10 cellular contexts compared by ENCODE assay signal in the genomic region with DNA sequence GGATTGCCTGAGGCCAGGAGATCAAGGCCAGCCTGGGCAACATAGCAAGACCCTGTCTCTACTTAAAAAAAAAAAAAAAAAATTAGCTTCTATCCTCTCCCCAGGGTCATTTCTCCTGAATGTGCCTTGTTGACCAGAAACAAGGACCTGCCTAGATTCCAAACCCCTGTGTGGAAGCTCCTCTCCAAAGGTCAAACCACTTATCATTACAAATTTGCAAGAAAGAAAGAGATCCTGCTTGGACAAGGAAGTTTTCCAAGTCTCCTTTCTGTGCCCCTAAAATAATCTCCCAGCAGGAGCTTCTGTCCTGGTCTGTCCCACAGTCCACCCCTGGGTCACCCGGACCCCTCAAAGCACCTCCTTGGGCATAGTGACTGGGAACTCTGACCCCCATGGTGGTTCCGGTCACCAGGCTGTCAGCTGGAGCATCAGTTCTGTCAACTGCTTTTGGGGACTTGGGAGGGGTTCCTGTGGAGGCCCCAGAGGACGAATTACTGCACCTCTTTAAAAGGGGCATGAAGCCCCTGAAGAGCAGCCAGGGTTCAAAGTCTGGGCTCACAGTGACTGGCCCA. TPM values are rescaled to one million over a fixed set of nuclear protein-coding genes. Genes with fewer than 3 reads are reported as not detected.
A peak's percentile ranks its signal among the peaks of the same experiment; 100 is the strongest.
DNase-seq lines count a peak whose midpoint lies in the region; ATAC-seq and TF ChIP-seq lines count a peak whose summit lies in the region.
"Had no signal": no experiment of that assay in that cellular context is flagged by ENCODE, and none has a peak within 500 bp of the region (broad histone marks: within the 10 kb centered on the region; RNA-seq: fewer than 3 reads in every experiment).

No MANE protein-coding gene starts in this region.

- intact Hi-C loops in thyroid gland (cut with DNase I), result no loop called here

- H3K27me3 Mint-ChIP-seq in brain, result no peaks in the 10 kb centered on the region
- H3K27me3 Mint-ChIP-seq: activated T-helper 17 cell treated with anti-CD3 and anti-CD28 coated beads, Interleukin-2, amount 50 U/mL, for 72 hours had no signal

- POLR2A ChIA-PET in SK-N-SH (lab: Yijun Ruan, JAX), result interaction anchor here (1.2 kb wide), 1 partner anchor 39 kb away, joined by 3 read pairs; no protein-coding TSS in a partner anchor

- H3F3A ChIP-seq in SK-N-SH (replicated peaks; ENCODE audit: insufficient read depth), result peaks cover 48% of the 10 kb centered on the region

- peak overlapping the region in 4 of 5 experiments; percentile 41 to 70 (median 50) for H3K27ac Mint-ChIP-seq in brain
- H3K27ac Mint-ChIP-seq: activated T-helper 17 cell treated with anti-CD3 and anti-CD28 coated beads, Interleukin-2, amount 50 U/mL, for 72 hours had no signal

- no peaks in the 10 kb centered on the region for H3K9me2 ChIP-seq in SK-N-SH

- peak overlapping the region; percentile 30; the same call in 1 of the 2 replicates for H3K9ac ChIP-seq in SK-N-SH

- peaks cover 3 to 19% of the 10 kb centered on the region in 2 experiments for H3K36me3 ChIP-seq in SK-N-SH (replicated peaks in 1 of 2; ENCODE audit: control insufficient read depth in 1 of 2, insufficient read depth in 2 of 2, low read length in 1 of 2)
- H3K36me3 ChIP-seq in mesodermal cell (ENCODE audit: control insufficient read depth, insufficient read depth, low read length), result peaks cover 56% of the 10 kb centered on the region
- no peaks in the 10 kb centered on the region for H3K36me3 ChIP-seq in thyroid gland

- no peak overlapping the region for H3K4me3 Mint-ChIP-seq in brain
- H3K4me3 Mint-ChIP-seq: activated T-helper 17 cell treated with anti-CD3 and anti-CD28 coated beads, Interleukin-2, amount 50 U/mL, for 72 hours had no signal

- peak overlapping the region; percentile 92 to 99 for H3K27ac ChIP-seq in SK-N-SH (ENCODE audit: low read depth in 2 of 2, low read length in 1 of 2)
- H3K27ac ChIP-seq in mesodermal cell (ENCODE audit: low read depth, low read length, severe bottlenecking), result peak overlapping the region; percentile 93
- H3K27ac ChIP-seq in thyroid gland, result peak overlapping the region; percentile 34 to 74 (median 70)

- H3K36me3 Mint-ChIP-seq in brain, result no peaks in the 10 kb centered on the region

- CTCF ChIA-PET in SK-N-SH (lab: Yijun Ruan, JAX), result interaction anchor here (1.0 to 5.4 kb wide), 9 partner anchors 10 to 167 kb away, joined by 3 to 29 read pairs (median 8); no protein-coding TSS in a partner anchor

- TF ChIP-seq CTCF in SK-N-SH (IDR thresholded peaks at IDR 0.05) (no peak), brain (conservative IDR thresholded peaks at IDR 0.05) (no peak), thyroid gland (IDR thresholded peaks at IDR 0.05) (no peak)

- no peaks in the 10 kb centered on the region for H3K9me3 ChIP-seq in SK-N-SH
- no peaks in the 10 kb centered on the region for H3K9me3 ChIP-seq in mesodermal cell (ENCODE audit: control insufficient read depth, low read length)
- no peaks in the 10 kb centered on the region for H3K9me3 ChIP-seq in thyroid gland

- no peaks in the 10 kb centered on the region for H3K9me3 Mint-ChIP-seq in brain
- H3K9me3 Mint-ChIP-seq: activated T-helper 17 cell treated with anti-CD3 and anti-CD28 coated beads, Interleukin-2, amount 50 U/mL, for 72 hours had no signal

- no peak for TF ChIP-seq POLR2A in thyroid gland (IDR thresholded peaks at IDR 0.05)

- no peak overlapping the region for H2AFZ ChIP-seq in SK-N-SH (ENCODE audit: low read depth)

- no peaks in the 10 kb centered on the region for H3K27me3 ChIP-seq in SK-N-SH (ENCODE audit: insufficient read depth)
- H3K27me3 ChIP-seq in thyroid gland, result no peaks in the 10 kb centered on the region

- no peak overlapping the region for H3K4me3 ChIP-seq in SK-N-SH (ENCODE audit: low read depth in 2 of 2, low read length in 1 of 2)
- H3K4me3 ChIP-seq in mesodermal cell (ENCODE audit: extremely low read depth, insufficient read depth, low read length, poor library complexity, severe bottlenecking), result no peak overlapping the region
- H3K4me3 ChIP-seq in thyroid gland (replicated peaks in 1 of 3), result no peak overlapping the region

- H3K79me2 ChIP-seq in SK-N-SH (ENCODE audit: insufficient read depth), result peaks cover 98% of the 10 kb centered on the region

- no peak for TF ChIP-seq RAD21 in SK-N-SH (IDR thresholded peaks at IDR 0.05; ENCODE audit: low read length)

- H4K20me1 ChIP-seq in SK-N-SH (ENCODE audit: insufficient read depth), result peaks cover 98% of the 10 kb centered on the region

- peaks cover 95% of the 10 kb centered on the region for H3K4me1 Mint-ChIP-seq in brain

- TF ChIP-seq EP300 in SK-N-SH (IDR thresholded peaks at IDR 0.05; ENCODE audit: borderline replicate concordance in 1 of 2, low read depth in 1 of 2, low read length in 1 of 2), result no peak

- 80% methylated on average over 1 of the region's 3 CpGs for WGBS in SK-N-SH (ENCODE audit: low lambda C conversion rate)
- WGBS in mesodermal cell (ENCODE audit: insufficient coverage in 2 of 2), 2 experiments, result 97 to 100% methylated on average over 1 to 3 of the region's 3 CpGs
- 97% methylated on average over 3 of the region's 3 CpGs for whole genome bisulfite sequencing in thyroid gland, 2 donors

- H3K4me1 ChIP-seq in SK-N-SH (ENCODE audit: control insufficient read depth in 1 of 2, insufficient read depth in 2 of 2, low read depth in 1 of 2, low read length in 1 of 2) (peaks cover 73 to 93% of the 10 kb centered on the region in 2 experiments), mesodermal cell (ENCODE audit: control insufficient read depth, insufficient read depth, low read length, poor library complexity, severe bottlenecking) (peaks cover 94% of the 10 kb centered on the region), thyroid gland (peaks cover 25 to 57% of the 10 kb centered on the region in 2 donors)

- H3K4me2 ChIP-seq in SK-N-SH, result peak overlapping the region; percentile 8

- DNase-seq in SK-N-SH (no peak), thyroid gland (no peak)
- no peak for DNase-seq in activated CD8-positive, alpha-beta memory T cell treated with anti-CD3 and anti-CD28 coated beads, Interleukin-2, amount 50 U/mL, for 48 hours
- DNase-seq: 8988T had no signal

- ATAC-seq in SK-N-SH treated with all-trans-retinoic acid at 6 μM for 48 hours (no peak), GM19324 (IDR thresholded peaks at IDR 0.05; ENCODE audit: low FRiP score, unreplicated experiment) (no peak), HG02588 (IDR thresholded peaks at IDR 0.05; ENCODE audit: unreplicated experiment) (no peak)
- ATAC-seq: activated T-helper 17 cell treated with anti-CD3 and anti-CD28 coated beads, Interleukin-2, amount 50 U/mL, for 72 hours had no signal

TF ChIP-seq in SK-N-SH, 30 proteins besides CTCF, POLR2A, EP300 and RAD21 (continues in another document):
- TF ChIP-seq, protein P1, sequence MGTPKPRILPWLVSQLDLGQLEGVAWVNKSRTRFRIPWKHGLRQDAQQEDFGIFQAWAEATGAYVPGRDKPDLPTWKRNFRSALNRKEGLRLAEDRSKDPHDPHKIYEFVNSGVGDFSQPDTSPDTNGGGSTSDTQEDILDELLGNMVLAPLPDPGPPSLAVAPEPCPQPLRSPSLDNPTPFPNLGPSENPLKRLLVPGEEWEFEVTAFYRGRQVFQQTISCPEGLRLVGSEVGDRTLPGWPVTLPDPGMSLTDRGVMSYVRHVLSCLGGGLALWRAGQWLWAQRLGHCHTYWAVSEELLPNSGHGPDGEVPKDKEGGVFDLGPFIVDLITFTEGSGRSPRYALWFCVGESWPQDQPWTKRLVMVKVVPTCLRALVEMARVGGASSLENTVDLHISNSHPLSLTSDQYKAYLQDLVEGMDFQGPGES (IDR thresholded peaks at IDR 0.05; ENCODE audit: low read depth, low read length), result no peak
- TF ChIP-seq, protein P2, sequence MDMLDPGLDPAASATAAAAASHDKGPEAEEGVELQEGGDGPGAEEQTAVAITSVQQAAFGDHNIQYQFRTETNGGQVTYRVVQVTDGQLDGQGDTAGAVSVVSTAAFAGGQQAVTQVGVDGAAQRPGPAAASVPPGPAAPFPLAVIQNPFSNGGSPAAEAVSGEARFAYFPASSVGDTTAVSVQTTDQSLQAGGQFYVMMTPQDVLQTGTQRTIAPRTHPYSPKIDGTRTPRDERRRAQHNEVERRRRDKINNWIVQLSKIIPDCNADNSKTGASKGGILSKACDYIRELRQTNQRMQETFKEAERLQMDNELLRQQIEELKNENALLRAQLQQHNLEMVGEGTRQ (IDR thresholded peaks at IDR 0.05; ENCODE audit: borderline replicate concordance, low read depth, low read length), result no peak
- no peak for TF ChIP-seq NRF1 (IDR thresholded peaks at IDR 0.05; ENCODE audit: low read depth, low read length)

TF ChIP-seq in SK-N-SH treated with all-trans-retinoic acid at 6 μM for 48 hours, 23 proteins besides CTCF, POLR2A, EP300 and RAD21 (continues in another document):
- TF ChIP-seq, protein P3, sequence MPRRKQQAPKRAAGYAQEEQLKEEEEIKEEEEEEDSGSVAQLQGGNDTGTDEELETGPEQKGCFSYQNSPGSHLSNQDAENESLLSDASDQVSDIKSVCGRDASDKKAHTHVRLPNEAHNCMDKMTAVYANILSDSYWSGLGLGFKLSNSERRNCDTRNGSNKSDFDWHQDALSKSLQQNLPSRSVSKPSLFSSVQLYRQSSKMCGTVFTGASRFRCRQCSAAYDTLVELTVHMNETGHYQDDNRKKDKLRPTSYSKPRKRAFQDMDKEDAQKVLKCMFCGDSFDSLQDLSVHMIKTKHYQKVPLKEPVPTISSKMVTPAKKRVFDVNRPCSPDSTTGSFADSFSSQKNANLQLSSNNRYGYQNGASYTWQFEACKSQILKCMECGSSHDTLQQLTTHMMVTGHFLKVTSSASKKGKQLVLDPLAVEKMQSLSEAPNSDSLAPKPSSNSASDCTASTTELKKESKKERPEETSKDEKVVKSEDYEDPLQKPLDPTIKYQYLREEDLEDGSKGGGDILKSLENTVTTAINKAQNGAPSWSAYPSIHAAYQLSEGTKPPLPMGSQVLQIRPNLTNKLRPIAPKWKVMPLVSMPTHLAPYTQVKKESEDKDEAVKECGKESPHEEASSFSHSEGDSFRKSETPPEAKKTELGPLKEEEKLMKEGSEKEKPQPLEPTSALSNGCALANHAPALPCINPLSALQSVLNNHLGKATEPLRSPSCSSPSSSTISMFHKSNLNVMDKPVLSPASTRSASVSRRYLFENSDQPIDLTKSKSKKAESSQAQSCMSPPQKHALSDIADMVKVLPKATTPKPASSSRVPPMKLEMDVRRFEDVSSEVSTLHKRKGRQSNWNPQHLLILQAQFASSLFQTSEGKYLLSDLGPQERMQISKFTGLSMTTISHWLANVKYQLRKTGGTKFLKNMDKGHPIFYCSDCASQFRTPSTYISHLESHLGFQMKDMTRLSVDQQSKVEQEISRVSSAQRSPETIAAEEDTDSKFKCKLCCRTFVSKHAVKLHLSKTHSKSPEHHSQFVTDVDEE (CRISPR knock-in tag; IDR thresholded peaks at IDR 0.05), result no peak
- no peak for TF ChIP-seq ARNTL (CRISPR knock-in tag; IDR thresholded peaks at IDR 0.05; ENCODE audit: borderline replicate concordance, low read depth)
- no peak for TF ChIP-seq PPARA (CRISPR knock-in tag; IDR thresholded peaks at IDR 0.05; ENCODE audit: borderline replicate concordance)
- no peak for TF ChIP-seq BACH2 (CRISPR knock-in tag; IDR thresholded peaks at IDR 0.05; ENCODE audit: borderline replicate concordance)

RNA-seq across cellular contexts. Expression of a gene that starts 38.4 kb away (rescaled TPM):
- polyA plus RNA-seq in SK-N-SH (2012; rRNA removed) (266 and 319 TPM in 2 replicates), brain (ENCODE audit: insufficient read depth, low read depth, low replicate concordance) (84.2 TPM)
- 144 and 218 TPM in 2 replicates for polyA plus RNA-seq in SK-N-SH (2012; cell fraction: cytosol; rRNA removed)
- polyA plus RNA-seq in SK-N-SH (2012; cell fraction: nucleus; rRNA removed), result 589 and 740 TPM in 2 replicates
- 357 TPM for polyA plus RNA-seq in mesodermal cell (2013, experiment 1 of 2)
- polyA plus RNA-seq in mesodermal cell (2013, experiment 2 of 2), result 310 TPM
- 10 to 100 TPM; 48.1 to 90.4 (median 64.8) TPM for total RNA-seq in thyroid gland
